ENCODE assay signal across 1 cellular context in the genomic region with DNA sequence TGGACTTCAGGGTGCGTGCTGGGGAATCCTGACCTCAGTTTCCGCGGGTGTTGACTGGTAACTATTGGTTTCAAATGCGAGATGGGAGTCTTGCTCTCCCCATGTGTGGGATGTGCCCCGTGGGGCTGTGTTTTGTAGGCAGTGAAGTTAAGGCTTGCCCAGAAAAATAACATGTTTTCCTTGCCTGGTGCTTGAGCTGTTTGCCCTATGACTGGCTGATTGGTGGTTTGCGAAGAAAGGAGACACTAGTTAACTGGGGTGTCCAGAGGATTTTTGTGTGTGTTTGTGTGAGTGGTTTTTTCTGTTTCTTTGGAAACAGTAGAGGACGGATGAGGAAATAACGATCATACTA.
TF ChIP-seq lines count a peak whose summit lies in the region.

No MANE protein-coding gene starts in this region.

TF ChIP-seq in GM23338, 12 proteins besides CTCF, POLR2A, EP300 and RAD21 (continued from another document):
- TF ChIP-seq, protein P1, sequence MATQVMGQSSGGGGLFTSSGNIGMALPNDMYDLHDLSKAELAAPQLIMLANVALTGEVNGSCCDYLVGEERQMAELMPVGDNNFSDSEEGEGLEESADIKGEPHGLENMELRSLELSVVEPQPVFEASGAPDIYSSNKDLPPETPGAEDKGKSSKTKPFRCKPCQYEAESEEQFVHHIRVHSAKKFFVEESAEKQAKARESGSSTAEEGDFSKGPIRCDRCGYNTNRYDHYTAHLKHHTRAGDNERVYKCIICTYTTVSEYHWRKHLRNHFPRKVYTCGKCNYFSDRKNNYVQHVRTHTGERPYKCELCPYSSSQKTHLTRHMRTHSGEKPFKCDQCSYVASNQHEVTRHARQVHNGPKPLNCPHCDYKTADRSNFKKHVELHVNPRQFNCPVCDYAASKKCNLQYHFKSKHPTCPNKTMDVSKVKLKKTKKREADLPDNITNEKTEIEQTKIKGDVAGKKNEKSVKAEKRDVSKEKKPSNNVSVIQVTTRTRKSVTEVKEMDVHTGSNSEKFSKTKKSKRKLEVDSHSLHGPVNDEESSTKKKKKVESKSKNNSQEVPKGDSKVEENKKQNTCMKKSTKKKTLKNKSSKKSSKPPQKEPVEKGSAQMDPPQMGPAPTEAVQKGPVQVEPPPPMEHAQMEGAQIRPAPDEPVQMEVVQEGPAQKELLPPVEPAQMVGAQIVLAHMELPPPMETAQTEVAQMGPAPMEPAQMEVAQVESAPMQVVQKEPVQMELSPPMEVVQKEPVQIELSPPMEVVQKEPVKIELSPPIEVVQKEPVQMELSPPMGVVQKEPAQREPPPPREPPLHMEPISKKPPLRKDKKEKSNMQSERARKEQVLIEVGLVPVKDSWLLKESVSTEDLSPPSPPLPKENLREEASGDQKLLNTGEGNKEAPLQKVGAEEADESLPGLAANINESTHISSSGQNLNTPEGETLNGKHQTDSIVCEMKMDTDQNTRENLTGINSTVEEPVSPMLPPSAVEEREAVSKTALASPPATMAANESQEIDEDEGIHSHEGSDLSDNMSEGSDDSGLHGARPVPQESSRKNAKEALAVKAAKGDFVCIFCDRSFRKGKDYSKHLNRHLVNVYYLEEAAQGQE (IDR thresholded peaks at IDR 0.05; ENCODE audit: unreplicated experiment) = no peak
- TF ChIP-seq, protein P2, sequence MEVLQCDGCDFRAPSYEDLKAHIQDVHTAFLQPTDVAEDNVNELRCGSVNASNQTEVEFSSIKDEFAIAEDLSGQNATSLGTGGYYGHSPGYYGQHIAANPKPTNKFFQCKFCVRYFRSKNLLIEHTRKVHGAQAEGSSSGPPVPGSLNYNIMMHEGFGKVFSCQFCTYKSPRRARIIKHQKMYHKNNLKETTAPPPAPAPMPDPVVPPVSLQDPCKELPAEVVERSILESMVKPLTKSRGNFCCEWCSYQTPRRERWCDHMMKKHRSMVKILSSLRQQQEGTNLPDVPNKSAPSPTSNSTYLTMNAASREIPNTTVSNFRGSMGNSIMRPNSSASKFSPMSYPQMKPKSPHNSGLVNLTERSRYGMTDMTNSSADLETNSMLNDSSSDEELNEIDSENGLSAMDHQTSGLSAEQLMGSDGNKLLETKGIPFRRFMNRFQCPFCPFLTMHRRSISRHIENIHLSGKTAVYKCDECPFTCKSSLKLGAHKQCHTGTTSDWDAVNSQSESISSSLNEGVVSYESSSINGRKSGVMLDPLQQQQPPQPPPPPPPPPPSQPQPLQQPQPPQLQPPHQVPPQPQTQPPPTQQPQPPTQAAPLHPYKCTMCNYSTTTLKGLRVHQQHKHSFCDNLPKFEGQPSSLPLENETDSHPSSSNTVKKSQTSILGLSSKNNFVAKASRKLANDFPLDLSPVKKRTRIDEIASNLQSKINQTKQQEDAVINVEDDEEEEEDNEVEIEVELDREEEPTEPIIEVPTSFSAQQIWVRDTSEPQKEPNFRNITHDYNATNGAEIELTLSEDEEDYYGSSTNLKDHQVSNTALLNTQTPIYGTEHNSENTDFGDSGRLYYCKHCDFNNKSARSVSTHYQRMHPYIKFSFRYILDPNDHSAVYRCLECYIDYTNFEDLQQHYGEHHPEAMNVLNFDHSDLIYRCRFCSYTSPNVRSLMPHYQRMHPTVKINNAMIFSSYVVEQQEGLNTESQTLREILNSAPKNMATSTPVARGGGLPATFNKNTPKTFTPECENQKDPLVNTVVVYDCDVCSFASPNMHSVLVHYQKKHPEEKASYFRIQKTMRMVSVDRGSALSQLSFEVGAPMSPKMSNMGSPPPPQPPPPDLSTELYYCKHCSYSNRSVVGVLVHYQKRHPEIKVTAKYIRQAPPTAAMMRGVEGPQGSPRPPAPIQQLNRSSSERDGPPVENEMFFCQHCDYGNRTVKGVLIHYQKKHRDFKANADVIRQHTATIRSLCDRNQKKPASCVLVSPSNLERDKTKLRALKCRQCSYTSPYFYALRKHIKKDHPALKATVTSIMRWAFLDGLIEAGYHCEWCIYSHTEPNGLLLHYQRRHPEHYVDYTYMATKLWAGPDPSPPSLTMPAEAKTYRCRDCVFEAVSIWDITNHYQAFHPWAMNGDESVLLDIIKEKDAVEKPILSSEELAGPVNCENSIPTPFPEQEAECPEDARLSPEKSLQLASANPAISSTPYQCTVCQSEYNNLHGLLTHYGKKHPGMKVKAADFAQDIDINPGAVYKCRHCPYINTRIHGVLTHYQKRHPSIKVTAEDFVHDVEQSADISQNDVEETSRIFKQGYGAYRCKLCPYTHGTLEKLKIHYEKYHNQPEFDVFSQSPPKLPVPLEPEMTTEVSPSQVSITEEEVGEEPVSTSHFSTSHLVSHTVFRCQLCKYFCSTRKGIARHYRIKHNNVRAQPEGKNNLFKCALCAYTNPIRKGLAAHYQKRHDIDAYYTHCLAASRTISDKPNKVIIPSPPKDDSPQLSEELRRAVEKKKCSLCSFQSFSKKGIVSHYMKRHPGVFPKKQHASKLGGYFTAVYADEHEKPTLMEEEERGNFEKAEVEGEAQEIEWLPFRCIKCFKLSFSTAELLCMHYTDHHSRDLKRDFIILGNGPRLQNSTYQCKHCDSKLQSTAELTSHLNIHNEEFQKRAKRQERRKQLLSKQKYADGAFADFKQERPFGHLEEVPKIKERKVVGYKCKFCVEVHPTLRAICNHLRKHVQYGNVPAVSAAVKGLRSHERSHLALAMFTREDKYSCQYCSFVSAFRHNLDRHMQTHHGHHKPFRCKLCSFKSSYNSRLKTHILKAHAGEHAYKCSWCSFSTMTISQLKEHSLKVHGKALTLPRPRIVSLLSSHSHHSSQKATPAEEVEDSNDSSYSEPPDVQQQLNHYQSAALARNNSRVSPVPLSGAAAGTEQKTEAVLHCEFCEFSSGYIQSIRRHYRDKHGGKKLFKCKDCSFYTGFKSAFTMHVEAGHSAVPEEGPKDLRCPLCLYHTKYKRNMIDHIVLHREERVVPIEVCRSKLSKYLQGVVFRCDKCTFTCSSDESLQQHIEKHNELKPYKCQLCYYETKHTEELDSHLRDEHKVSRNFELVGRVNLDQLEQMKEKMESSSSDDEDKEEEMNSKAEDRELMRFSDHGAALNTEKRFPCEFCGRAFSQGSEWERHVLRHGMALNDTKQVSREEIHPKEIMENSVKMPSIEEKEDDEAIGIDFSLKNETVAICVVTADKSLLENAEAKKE (CRISPR knock-in tag; IDR thresholded peaks at IDR 0.05) = no peak
- TF ChIP-seq, protein P3, sequence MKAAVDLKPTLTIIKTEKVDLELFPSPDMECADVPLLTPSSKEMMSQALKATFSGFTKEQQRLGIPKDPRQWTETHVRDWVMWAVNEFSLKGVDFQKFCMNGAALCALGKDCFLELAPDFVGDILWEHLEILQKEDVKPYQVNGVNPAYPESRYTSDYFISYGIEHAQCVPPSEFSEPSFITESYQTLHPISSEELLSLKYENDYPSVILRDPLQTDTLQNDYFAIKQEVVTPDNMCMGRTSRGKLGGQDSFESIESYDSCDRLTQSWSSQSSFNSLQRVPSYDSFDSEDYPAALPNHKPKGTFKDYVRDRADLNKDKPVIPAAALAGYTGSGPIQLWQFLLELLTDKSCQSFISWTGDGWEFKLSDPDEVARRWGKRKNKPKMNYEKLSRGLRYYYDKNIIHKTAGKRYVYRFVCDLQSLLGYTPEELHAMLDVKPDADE (IDR thresholded peaks at IDR 0.05) = no peak
- TF ChIP-seq ZNF114 (CRISPR knock-in tag; IDR thresholded peaks at IDR 0.05) (no peak), EZH2phosphoT487 (IDR thresholded peaks at IDR 0.05; ENCODE audit: unreplicated experiment) (no peak), JUNB (IDR thresholded peaks at IDR 0.05; ENCODE audit: unreplicated experiment) (no peak), ZNF331 (CRISPR knock-in tag; IDR thresholded peaks at IDR 0.05; ENCODE audit: low read depth) (no peak)
